In genomic region chr4:337143-337931, GRCh38 we compare ENCODE assay signal across 8 cellular contexts. TPM values are rescaled to one million over a fixed set of nuclear protein-coding genes. Genes with fewer than 3 reads are reported as not detected.
DNase-seq lines count a peak whose midpoint lies in the region; ATAC-seq and TF ChIP-seq lines count a peak whose summit lies in the region.

Gene ZNF141, plus strand, starts transcription at chr4:337814. Its CDS starts 170 bp downstream, at chr4:337984.

- H3K9me3 Mint-ChIP-seq in activated T-helper 2 cell treated with anti-CD3 and anti-CD28 coated beads, Interferon-gamma antibody, Interleukin-2, Interleukin-4, amounts not matched to agents 10 μg/mL and 5 μg/mL and 100 μg/mL, durations not matched to agents 14 hours and 24 hours and 36 hours: peaks cover 41% of the 10 kb centered on the region
- H3K9me3 Mint-ChIP-seq in naive thymus-derived CD8-positive, alpha-beta T cell: peaks cover 9 to 59% (median 26%) of the 10 kb centered on the region in 9 donors
- H3K9me3 Mint-ChIP-seq in stimulated activated naive B cell treated with anti-CD40 and anti-IgM and Interleukin-4, amounts not matched to agents 10 μg/mL and 1 μg/mL and 100 μg/mL, for 72 hours: peaks cover 10 to 16% of the 10 kb centered on the region in 2 donors

- H3K27ac ChIP-seq in fibroblast of lung (ENCODE audit: insufficient read depth, low read length): peak within 1 kb of the TSS; percentile 97

- H2AFZ ChIP-seq in fibroblast of lung (ENCODE audit: low read length): peak within 1 kb of the TSS; percentile 100

- H3K4me1 ChIP-seq in fibroblast of lung (ENCODE audit: control insufficient read depth, extremely low read depth, insufficient read depth, low read length): no peaks in the 10 kb centered on the region

- H3K27me3 Mint-ChIP-seq in activated T-helper 2 cell treated with anti-CD3 and anti-CD28 coated beads, Interferon-gamma antibody, Interleukin-2, Interleukin-4, amounts not matched to agents 10 μg/mL and 5 μg/mL and 100 μg/mL, durations not matched to agents 14 hours and 24 hours and 36 hours (ENCODE audit: low read depth): no peaks in the 10 kb centered on the region
- H3K27me3 Mint-ChIP-seq in naive thymus-derived CD8-positive, alpha-beta T cell: peaks cover 0 to 2% (median 0%) of the 10 kb centered on the region in 5 donors
- no peaks in the 10 kb centered on the region for H3K27me3 Mint-ChIP-seq in stimulated activated naive B cell treated with anti-CD40 and anti-IgM and Interleukin-4, amounts not matched to agents 10 μg/mL and 1 μg/mL and 100 μg/mL, for 72 hours

- no peak for TF ChIP-seq CTCF in fibroblast of lung (conservative IDR thresholded peaks at IDR 0.05 in 1 of 2, IDR thresholded peaks at IDR 0.05 in 1 of 2; ENCODE audit: low read depth in 1 of 2, low read length in 2 of 2)

- peak; percentile 95 for DNase-seq in D341Med (ENCODE audit: low spot score)
- DNase-seq in HuH-7.5 (ENCODE audit: low spot score): peak; percentile 99
- peak; percentile 97 for DNase-seq in RPMI7951 (ENCODE audit: low read depth)
- DNase-seq in activated T-helper 2 cell treated with anti-CD3 and anti-CD28 coated beads, Interferon-gamma antibody, Interleukin-2, Interleukin-4, amounts not matched to agents 10 μg/mL and 5 μg/mL and 100 μg/mL, durations not matched to agents 14 hours and 24 hours and 36 hours (ENCODE audit: low spot score): peak; percentile 90
- DNase-seq in fibroblast of lung (ENCODE audit: low read depth in 2 of 2): peak; percentile 97 to 99
- peak; percentile 76 to 96 (median 92) for DNase-seq in naive thymus-derived CD8-positive, alpha-beta T cell
- peak; percentile 97 for DNase-seq in stimulated activated naive B cell treated with anti-CD40 and anti-IgM and Interleukin-4, amounts not matched to agents 10 μg/mL and 1 μg/mL and 100 μg/mL, for 72 hours

- H3K27ac Mint-ChIP-seq in activated T-helper 2 cell treated with anti-CD3 and anti-CD28 coated beads, Interferon-gamma antibody, Interleukin-2, Interleukin-4, amounts not matched to agents 10 μg/mL and 5 μg/mL and 100 μg/mL, durations not matched to agents 14 hours and 24 hours and 36 hours: peak within 1 kb of the TSS; percentile 99
- H3K27ac Mint-ChIP-seq in naive thymus-derived CD8-positive, alpha-beta T cell: peak within 1 kb of the TSS; percentile 95 to 100 (median 99)
- peak within 1 kb of the TSS; percentile 100 for H3K27ac Mint-ChIP-seq in stimulated activated naive B cell treated with anti-CD40 and anti-IgM and Interleukin-4, amounts not matched to agents 10 μg/mL and 1 μg/mL and 100 μg/mL, for 72 hours

- peak within 1 kb of the TSS; percentile 94 for H3K4me2 ChIP-seq in fibroblast of lung (ENCODE audit: extremely low read depth, insufficient read depth, low read length)

- H3K9me3 ChIP-seq in fibroblast of lung (ENCODE audit: control insufficient read depth, insufficient read depth, low read depth, low read length): no peaks in the 10 kb centered on the region

- H3K9ac ChIP-seq in fibroblast of lung (ENCODE audit: insufficient read depth, low read length): peak within 1 kb of the TSS; percentile 81

- intact Hi-C loops in activated T-helper 2 cell treated with anti-CD3 and anti-CD28 coated beads, Interferon-gamma antibody, Interleukin-2, Interleukin-4, amounts not matched to agents 10 μg/mL and 5 μg/mL and 100 μg/mL, durations not matched to agents 14 hours and 24 hours and 36 hours (cut with micrococcal nuclease): loop anchor here (1.0 to 5.0 kb wide), 6 partner anchors 35 to 345 kb away; partner anchors contain the start of genes PIGG, ZNF718 and ZNF721

- peaks cover 51% of the 10 kb centered on the region for H3K36me3 Mint-ChIP-seq in activated T-helper 2 cell treated with anti-CD3 and anti-CD28 coated beads, Interferon-gamma antibody, Interleukin-2, Interleukin-4, amounts not matched to agents 10 μg/mL and 5 μg/mL and 100 μg/mL, durations not matched to agents 14 hours and 24 hours and 36 hours (ENCODE audit: low read depth)
- H3K36me3 Mint-ChIP-seq in naive thymus-derived CD8-positive, alpha-beta T cell: peaks cover 37 to 52% (median 38%) of the 10 kb centered on the region in 3 donors
- H3K36me3 Mint-ChIP-seq in stimulated activated naive B cell treated with anti-CD40 and anti-IgM and Interleukin-4, amounts not matched to agents 10 μg/mL and 1 μg/mL and 100 μg/mL, for 72 hours: peaks cover 46 to 52% of the 10 kb centered on the region in 2 donors

- POLR2A ChIA-PET in naive thymus-derived CD8-positive, alpha-beta T cell (lab: Charles Lee): interaction anchor here (0.5 to 2.9 kb wide), 13 partner anchors 9 to 594 kb away, joined by 3 to 29 read pairs (median 3); partner anchors contain the start of genes GAK, TMEM175, ZNF595 and ZNF718

- H4K20me1 ChIP-seq in fibroblast of lung (ENCODE audit: control insufficient read depth, extremely low read depth, insufficient read depth, low read length): no peaks in the 10 kb centered on the region

- no peaks in the 10 kb centered on the region for H3K36me3 ChIP-seq in fibroblast of lung (ENCODE audit: control insufficient read depth, insufficient read depth, low read length)

- H3K4me3 Mint-ChIP-seq in activated T-helper 2 cell treated with anti-CD3 and anti-CD28 coated beads, Interferon-gamma antibody, Interleukin-2, Interleukin-4, amounts not matched to agents 10 μg/mL and 5 μg/mL and 100 μg/mL, durations not matched to agents 14 hours and 24 hours and 36 hours (ENCODE audit: low read depth): peak within 1 kb of the TSS; percentile 99
- peak within 1 kb of the TSS; percentile 94 to 100 (median 99) for H3K4me3 Mint-ChIP-seq in naive thymus-derived CD8-positive, alpha-beta T cell
- H3K4me3 Mint-ChIP-seq in stimulated activated naive B cell treated with anti-CD40 and anti-IgM and Interleukin-4, amounts not matched to agents 10 μg/mL and 1 μg/mL and 100 μg/mL, for 72 hours: peak within 1 kb of the TSS; percentile 100

- no peaks in the 10 kb centered on the region for H3K27me3 ChIP-seq in fibroblast of lung (ENCODE audit: control insufficient read depth, insufficient read depth, low read length)

- H3K79me2 ChIP-seq in fibroblast of lung (ENCODE audit: control insufficient read depth, insufficient read depth, low read length): peaks cover 25% of the 10 kb centered on the region

- H3K4me1 Mint-ChIP-seq in activated T-helper 2 cell treated with anti-CD3 and anti-CD28 coated beads, Interferon-gamma antibody, Interleukin-2, Interleukin-4, amounts not matched to agents 10 μg/mL and 5 μg/mL and 100 μg/mL, durations not matched to agents 14 hours and 24 hours and 36 hours (ENCODE audit: low read depth): peaks cover 14% of the 10 kb centered on the region
- H3K4me1 Mint-ChIP-seq in naive thymus-derived CD8-positive, alpha-beta T cell: peaks cover 19 to 42% (median 37%) of the 10 kb centered on the region in 4 donors
- H3K4me1 Mint-ChIP-seq in stimulated activated naive B cell treated with anti-CD40 and anti-IgM and Interleukin-4, amounts not matched to agents 10 μg/mL and 1 μg/mL and 100 μg/mL, for 72 hours: peaks cover 20 to 34% of the 10 kb centered on the region in 2 donors

- peak within 1 kb of the TSS; percentile 75 to 89 (median 84) for H3K4me3 ChIP-seq in fibroblast of lung (replicated peaks in 1 of 4; ENCODE audit: control extremely low read depth in 1 of 4, insufficient read depth in 1 of 4, low read depth in 3 of 4, low read length in 4 of 4)

- peak; percentile 95 for ATAC-seq in GM21381 (IDR thresholded peaks at IDR 0.05; ENCODE audit: unreplicated experiment)
- ATAC-seq in naive thymus-derived CD8-positive, alpha-beta T cell: peak; percentile 91 to 92
- peak; percentile 93 to 94 for ATAC-seq in stimulated activated naive B cell treated with anti-CD40 and anti-IgM and Interleukin-4, amounts not matched to agents 10 μg/mL and 1 μg/mL and 100 μg/mL, for 72 hours (replicated peaks)

RNA-seq across cellular contexts. Expression of gene ZNF141, which starts in this region (rescaled TPM):
- 5.4 and 8.8 TPM in 2 replicates for total RNA-seq in RPMI7951 (2014; rRNA removed; shearing (Covaris generic))
- total RNA-seq in activated T-helper 2 cell treated with anti-CD3 and anti-CD28 coated beads, Interferon-gamma antibody, Interleukin-2, Interleukin-4, amounts not matched to agents 10 μg/mL and 5 μg/mL and 100 μg/mL, durations not matched to agents 14 hours and 24 hours and 36 hours: 23.8 and 27.5 TPM in 2 replicates
- total RNA-seq in fibroblast of lung: 8.9 and 9.8 TPM in 2 replicates
- 3.3 and 5.1 TPM in 2 replicates for polyA plus RNA-seq in fibroblast of lung
- polyA plus RNA-seq in fibroblast of lung (2012): 2.1 and 2.4 TPM in 2 replicates
- polyA minus RNA-seq in fibroblast of lung (ENCODE audit: low replicate concordance): 1.1 and 3.1 TPM in 2 replicates
- total RNA-seq in naive thymus-derived CD8-positive, alpha-beta T cell: 10 to 100 TPM; 66.8 to 69.4 TPM
- 10 to 100 TPM; 11.6 to 16.4 (median 12.3) TPM for polyA plus RNA-seq in naive thymus-derived CD8-positive, alpha-beta T cell

Comparison
In these comparisons a context has a peak if more than half of its experiments do, and no peak if none do; other contexts are left out.
1. Peak in every context shown above with its lines: DNase-seq, ATAC-seq, H3K4me3 ChIP-seq and H3K27ac ChIP-seq.